1 cellular context compared by ENCODE assay signal in genomic region chr3:50675179-50676030, GRCh38.
TF ChIP-seq lines count a peak whose summit lies in the region.

No MANE protein-coding gene starts in this region.

TF ChIP-seq in IMR-90, 13 proteins besides CTCF, POLR2A, EP300 and RAD21 (continued from another document):
- TF ChIP-seq USF2 (IDR thresholded peaks at IDR 0.05; ENCODE audit: low read depth, low read length) = no peak
- no peak for TF ChIP-seq NFE2L2 (IDR thresholded peaks at IDR 0.05; ENCODE audit: low read depth, low read length)
